Comparison of ENCODE assay signal across 18 cellular contexts in genomic region chr4:109973529-109973905, GRCh38.
"Had no signal": no experiment of that assay in that cellular context is flagged by ENCODE, and none has a peak within 500 bp of the region (broad histone marks: within the 10 kb centered on the region; RNA-seq: fewer than 3 reads in every experiment).

No MANE protein-coding gene starts in this region.

- H3K4me3 Mint-ChIP-seq: activated CD4-positive, alpha-beta T cell treated with anti-CD3 and anti-CD28 coated beads for 36 hours; activated CD8-positive, alpha-beta T cell treated with anti-CD3 and anti-CD28 coated beads for 36 hours; activated naive CD8-positive, alpha-beta T cell treated with anti-CD3 and anti-CD28 coated beads for 36 hours; activated T-cell treated with anti-CD3 and anti-CD28 coated beads, Interleukin-2, amount 50 U/mL, for 72 hours; stimulated activated effector memory CD8-positive, alpha-beta T cell treated with anti-CD3 and anti-CD28 coated beads, Interleukin-12 subunit alpha, Interleukin-12 subunit beta, amount 100 ng/mL, for 72 hours had no signal

- DNase-seq: activated CD4-positive, alpha-beta T cell treated with anti-CD3 and anti-CD28 coated beads for 36 hours; activated CD8-positive, alpha-beta memory T cell treated with anti-CD3 and anti-CD28 coated beads, Interleukin-2, amount 50 U/mL, for 4 hours; activated CD8-positive, alpha-beta T cell treated with anti-CD3 and anti-CD28 coated beads for 36 hours; activated gamma-delta T cell treated with Interleukin-2 at 50 U/mL for 16 hours; activated naive CD8-positive, alpha-beta T cell treated with anti-CD3 and anti-CD28 coated beads for 36 hours; activated T-cell treated with anti-CD3 and anti-CD28 coated beads, Interleukin-2, amount 50 U/mL, for 72 hours; brain microvascular endothelial cell; dermis blood vessel endothelial cell; erythroblast; islet precursor cell; left ventricle myocardium inferior; mesenchymal stem cell; posterior cingulate gyrus; T-helper 9 cell had no signal

- H3K27me3 ChIP-seq: brain microvascular endothelial cell, neutrophil, right atrium auricular region, tibial nerve had no signal

- H3K9me3 Mint-ChIP-seq: activated CD8-positive, alpha-beta T cell treated with anti-CD3 and anti-CD28 coated beads for 36 hours; activated naive CD8-positive, alpha-beta T cell treated with anti-CD3 and anti-CD28 coated beads for 36 hours; activated T-cell treated with anti-CD3 and anti-CD28 coated beads, Interleukin-2, amount 50 U/mL, for 72 hours; stimulated activated effector memory CD8-positive, alpha-beta T cell treated with anti-CD3 and anti-CD28 coated beads, Interleukin-12 subunit alpha, Interleukin-12 subunit beta, amount 100 ng/mL, for 72 hours had no signal

- H3K27ac ChIP-seq: brain microvascular endothelial cell, left ventricle myocardium inferior, neutrophil, right atrium auricular region, tibial nerve had no signal

- H3K27ac Mint-ChIP-seq: activated CD4-positive, alpha-beta T cell treated with anti-CD3 and anti-CD28 coated beads for 36 hours; activated CD8-positive, alpha-beta T cell treated with anti-CD3 and anti-CD28 coated beads for 36 hours; activated naive CD8-positive, alpha-beta T cell treated with anti-CD3 and anti-CD28 coated beads for 36 hours; activated T-cell treated with anti-CD3 and anti-CD28 coated beads, Interleukin-2, amount 50 U/mL, for 72 hours; stimulated activated effector memory CD8-positive, alpha-beta T cell treated with anti-CD3 and anti-CD28 coated beads, Interleukin-12 subunit alpha, Interleukin-12 subunit beta, amount 100 ng/mL, for 72 hours had no signal

- H3K4me3 ChIP-seq: left ventricle myocardium inferior, right atrium auricular region, tibial nerve had no signal

- H3K36me3 ChIP-seq: brain microvascular endothelial cell, left ventricle myocardium inferior, neutrophil, right atrium auricular region, tibial nerve had no signal

- ATAC-seq: activated CD4-positive, alpha-beta T cell treated with anti-CD3 and anti-CD28 coated beads for 36 hours; activated CD8-positive, alpha-beta T cell treated with anti-CD3 and anti-CD28 coated beads for 36 hours; activated T-cell treated with anti-CD3 and anti-CD28 coated beads, Interleukin-2, amount 50 U/mL, for 72 hours; stimulated activated effector memory CD8-positive, alpha-beta T cell treated with anti-CD3 and anti-CD28 coated beads, Interleukin-12 subunit alpha, Interleukin-12 subunit beta, amount 100 ng/mL, for 72 hours had no signal

- H3K4me1 ChIP-seq: left ventricle myocardium inferior, right atrium auricular region, tibial nerve had no signal

- H3K9me3 ChIP-seq: left ventricle myocardium inferior, neutrophil, right atrium auricular region, tibial nerve had no signal

- H3K36me3 Mint-ChIP-seq: activated naive CD8-positive, alpha-beta T cell treated with anti-CD3 and anti-CD28 coated beads for 36 hours; stimulated activated effector memory CD8-positive, alpha-beta T cell treated with anti-CD3 and anti-CD28 coated beads, Interleukin-12 subunit alpha, Interleukin-12 subunit beta, amount 100 ng/mL, for 72 hours had no signal
